In genomic region chr1:10161541-10162290, GRCh38 we compare ENCODE assay signal across 17 cellular contexts. TPM values are rescaled to one million over a fixed set of nuclear protein-coding genes. Genes with fewer than 3 reads are reported as not detected.
DNase-seq lines count a peak whose midpoint lies in the region; ATAC-seq and TF ChIP-seq lines count a peak whose summit lies in the region.
"Had no signal": no experiment of that assay in that cellular context is flagged by ENCODE, and none has a peak within 500 bp of the region (broad histone marks: within the 10 kb centered on the region; RNA-seq: fewer than 3 reads in every experiment).

No MANE protein-coding gene starts in this region.

- TF ChIP-seq POLR2A in gastrocnemius medialis (IDR thresholded peaks at IDR 0.05) (peak in 1 of 2 donors; percentile 28), ovary (IDR thresholded peaks at IDR 0.05) (no peak)

- H3K4me1 ChIP-seq in right cardiac atrium (ENCODE audit: control insufficient read depth, insufficient read depth, low read length), result peaks cover 2% of the 10 kb centered on the region
- peaks cover 17 to 26% of the 10 kb centered on the region in 2 donors for H3K4me1 ChIP-seq in gastrocnemius medialis
- no peaks in the 10 kb centered on the region for H3K4me1 ChIP-seq in ovary (ENCODE audit: insufficient read depth)

- H3K9me3 ChIP-seq in right cardiac atrium (ENCODE audit: control insufficient read depth, low read length) (no peaks in the 10 kb centered on the region), gastrocnemius medialis (no peaks in the 10 kb centered on the region), ovary (no peaks in the 10 kb centered on the region)
- H3K9me3 ChIP-seq: Caco-2, MG63 had no signal

- in situ Hi-C loops in G401 (cut with HindIII; ENCODE audit: low sequenced_read_pairs), result no loop called here
- in situ Hi-C loops in gastrocnemius medialis (cut with MboI; ENCODE audit: low sequenced_read_pairs in 4 of 4), result no loop called here

- H3K27ac ChIP-seq in coronary artery (peak overlapping the region; percentile 84 to 88), right cardiac atrium (ENCODE audit: low read length) (peak overlapping the region; percentile 52), gastrocnemius medialis (peak overlapping the region; percentile 79 to 84 (median 83)), ovary (no peak overlapping the region)

- TF ChIP-seq CTCF in coronary artery (IDR thresholded peaks at IDR 0.05) (no peak), gastrocnemius medialis (IDR thresholded peaks at IDR 0.05 in 4 of 5, conservative IDR thresholded peaks at IDR 0.05 in 1 of 5) (no peak), ovary (IDR thresholded peaks at IDR 0.05) (no peak)

- no peak for TF ChIP-seq EP300 in ovary (IDR thresholded peaks at IDR 0.05)

- ATAC-seq in right cardiac atrium (peak; percentile 66 to 83), gastrocnemius medialis (peak; percentile 97 to 99), HG02588 (IDR thresholded peaks at IDR 0.05; ENCODE audit: unreplicated experiment) (no peak)
- ATAC-seq: PC-3 had no signal

- H3K36me3 ChIP-seq in gastrocnemius medialis, result peaks cover 3 to 42% of the 10 kb centered on the region in 2 donors
- no peaks in the 10 kb centered on the region for H3K36me3 ChIP-seq in ovary

- H3K4me3 ChIP-seq in coronary artery, result no peak overlapping the region
- H3K4me3 ChIP-seq in right cardiac atrium (ENCODE audit: low read length), result no peak overlapping the region
- no peak overlapping the region for H3K4me3 ChIP-seq in gastrocnemius medialis
- no peak overlapping the region for H3K4me3 ChIP-seq in ovary
- H3K4me3 ChIP-seq: MG63 had no signal

- 81% methylated on average over 17 of the region's 17 CpGs for WGBS in right cardiac atrium
- WGBS in ovary, 3 donors, result 85 to 88% (median 87%) methylated on average over 17 of the region's 17 CpGs

- no peaks in the 10 kb centered on the region for H3K27me3 ChIP-seq in right cardiac atrium (ENCODE audit: control insufficient read depth, insufficient read depth)
- no peaks in the 10 kb centered on the region for H3K27me3 ChIP-seq in gastrocnemius medialis
- H3K27me3 ChIP-seq in ovary, result no peaks in the 10 kb centered on the region
- H3K27me3 ChIP-seq: MG63 had no signal

- intact Hi-C loops in right cardiac atrium (cut with DNase I) (no loop called here), gastrocnemius medialis (cut with DNase I; ENCODE audit: low total_unique reads) (loop anchor here (5.0 kb wide), 1 partner anchor 801 kb away; no protein-coding TSS in a partner anchor), ovary (cut with DNase I) (no loop called here)

- DNase-seq in G401 (ENCODE audit: low spot score) (peak; percentile 87), coronary artery (ENCODE audit: low spot score) (peak; percentile 77), right cardiac atrium (peak in 2 of 3 donors; percentile 37 to 55), gastrocnemius medialis (peak; percentile 76 to 88), ovary (no peak), NCI-H2081 (lab: John Stamatoyannopoulos, UW) (no peak)
- no peak for DNase-seq in stimulated activated CD8-positive, alpha-beta memory T cell treated with anti-CD3 and anti-CD28 coated beads, Interleukin-4, amount 100 ng/mL, for 48 hours
- DNase-seq: amniotic stem cell; Caco-2; GDM1; H7; MG63; NCI-H2029 treated with DMSO at 0.1 percent for 48 hours; NCI-H526; PC-3; stimulated activated CD4-positive, alpha-beta T cell treated with anti-CD3 and anti-CD28 coated beads, Interleukin-4, amount 100 ng/mL, for 24 hours had no signal

RNA-seq across cellular contexts. Expression of gene KIF1B, which starts 48.7 kb away (rescaled TPM):
- total RNA-seq in G401 (2014; rRNA removed; shearing (Covaris generic)), result 11.8 and 19.9 TPM in 2 replicates
- 10 to 100 TPM; 62.1 to 67.9 (median 63.6) TPM for total RNA-seq in right cardiac atrium
- polyA plus RNA-seq in right cardiac atrium, result 23.8 TPM
- 100 to 1,000 TPM; 203 to 445 (median 306) TPM for total RNA-seq in gastrocnemius medialis
- 10 to 100 TPM; 34.8 to 44.2 (median 38.0) TPM for total RNA-seq in ovary
- polyA plus RNA-seq in ovary, result 10 to 100 TPM; 11.5 to 27.7 TPM

Comparison
In these comparisons a context has a peak if more than half of its experiments do, and no peak if none do; other contexts are left out.
1. DNase-seq: peak in G401 (single experiment), coronary artery (single experiment), right cardiac atrium (2 of 3) and gastrocnemius medialis (2 of 2); none in stimulated activated CD8-positive, alpha-beta memory T cell treated with anti-CD3 and anti-CD28 coated beads, Interleukin-4, amount 100 ng/mL, for 48 hours (single experiment), ovary (0 of 5) and NCI-H2081 (0 of 2).
2. H3K27ac ChIP-seq: peak in coronary artery (2 of 2), right cardiac atrium (single experiment) and gastrocnemius medialis (4 of 4); none in ovary (0 of 2).